Comparison of ENCODE assay signal across 15 cellular contexts in genomic region chr2:128357561-128358370, GRCh38.
"Had no signal": no experiment of that assay in that cellular context is flagged by ENCODE, and none has a peak within 500 bp of the region (broad histone marks: within the 10 kb centered on the region; RNA-seq: fewer than 3 reads in every experiment).

No MANE protein-coding gene starts in this region.

- DNase-seq: activated CD4-positive, alpha-beta T cell treated with anti-CD3 and anti-CD28 coated beads, Interleukin-2, amount 50 U/mL, for 48 hours; activated naive CD4-positive, alpha-beta T cell treated with anti-CD3 and anti-CD28 coated beads, Interleukin-2, amount 50 U/mL, for 16 hours; effector CD4-positive, alpha-beta T cell; esophagus squamous epithelium; hippocampal formation; ovary; SHP77; sigmoid colon; SK-N-SH; spleen; T-cell; T-helper 9 cell; trophoblast cell had no signal

- H3K4me1 Mint-ChIP-seq: T-cell had no signal

- H3K27ac Mint-ChIP-seq: stimulated activated memory B cell treated with anti-CD40 and anti-IgM and Interleukin-4, amounts not matched to agents 10 μg/mL and 1 μg/mL and 100 μg/mL, for 72 hours; T-cell had no signal

- H3K4me3 Mint-ChIP-seq: stimulated activated memory B cell treated with anti-CD40 and anti-IgM and Interleukin-4, amounts not matched to agents 10 μg/mL and 1 μg/mL and 100 μg/mL, for 72 hours; T-cell had no signal

- H3K27me3 ChIP-seq: esophagus squamous epithelium, ovary, sigmoid colon, spleen had no signal

- FAIRE-seq: astrocyte had no signal

- H3K27ac ChIP-seq: esophagus squamous epithelium, ovary, sigmoid colon, spleen had no signal

- H3K36me3 ChIP-seq: esophagus squamous epithelium, ovary, sigmoid colon, spleen had no signal

- H3K9me3 ChIP-seq: esophagus squamous epithelium, ovary, sigmoid colon, SK-N-SH had no signal

- H3K36me3 Mint-ChIP-seq: stimulated activated memory B cell treated with anti-CD40 and anti-IgM and Interleukin-4, amounts not matched to agents 10 μg/mL and 1 μg/mL and 100 μg/mL, for 72 hours; T-cell had no signal

- H3K4me1 ChIP-seq: spleen had no signal

- H3K4me3 ChIP-seq: esophagus squamous epithelium, ovary, sigmoid colon, spleen had no signal

- H3K9me3 Mint-ChIP-seq: stimulated activated memory B cell treated with anti-CD40 and anti-IgM and Interleukin-4, amounts not matched to agents 10 μg/mL and 1 μg/mL and 100 μg/mL, for 72 hours had no signal
